In the genomic region with DNA sequence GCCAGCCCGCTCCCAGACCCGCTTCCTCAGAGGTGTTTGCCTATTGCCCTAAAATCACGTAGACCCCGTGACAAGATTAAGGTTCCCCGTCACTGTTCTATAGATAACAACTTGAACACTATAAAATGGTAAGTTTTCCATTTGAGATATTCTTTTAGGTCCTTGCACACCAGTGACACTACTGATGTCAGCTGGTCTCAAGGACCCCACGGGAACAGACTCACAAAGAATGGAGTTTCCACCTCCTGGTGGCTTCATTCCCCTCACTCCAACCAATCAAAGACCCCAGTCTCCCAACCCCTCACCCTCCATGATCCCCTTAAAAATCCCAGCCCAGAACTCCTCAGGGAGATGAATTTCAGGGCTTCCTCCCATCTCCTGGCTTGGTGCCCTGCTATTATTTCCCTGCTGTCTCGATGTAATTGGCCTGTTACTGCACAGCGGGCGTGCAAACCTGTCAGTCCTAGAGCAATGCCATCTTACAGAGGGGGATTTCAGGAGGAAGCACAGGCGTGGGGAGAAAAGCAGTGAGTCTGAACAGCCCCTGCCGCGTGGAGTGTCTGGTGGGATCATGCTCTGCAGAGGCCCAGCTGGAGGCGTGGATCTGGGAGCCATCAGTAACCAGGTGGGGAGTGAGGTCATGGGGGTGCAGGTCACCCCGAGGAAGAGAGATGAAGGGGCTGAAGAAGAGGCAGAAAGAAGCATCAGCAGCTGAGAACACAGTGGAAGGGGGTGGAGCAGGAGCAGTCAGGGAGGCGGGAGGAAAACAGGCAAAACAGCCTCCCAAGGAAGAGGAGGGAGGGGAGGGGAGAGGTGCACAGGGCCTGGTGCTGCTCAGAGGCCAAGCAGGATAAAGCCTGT, we compare ENCODE assay signal across 9 cellular contexts. TPM values are rescaled to one million over a fixed set of nuclear protein-coding genes. Genes with fewer than 3 reads are reported as not detected.
DNase-seq lines count a peak whose midpoint lies in the region; ATAC-seq and TF ChIP-seq lines count a peak whose summit lies in the region.
"Had no signal": no experiment of that assay in that cellular context is flagged by ENCODE, and none has a peak within 500 bp of the region (broad histone marks: within the 10 kb centered on the region; RNA-seq: fewer than 3 reads in every experiment).

No MANE protein-coding gene starts in this region.

- peak overlapping the region; percentile 62 for H3K27ac ChIP-seq in VCaP
- H3K27ac ChIP-seq in testis: no peak overlapping the region
- H3K27ac ChIP-seq: right lobe of liver had no signal

- H3K36me3 Mint-ChIP-seq in natural killer cell: no peaks in the 10 kb centered on the region

- TF ChIP-seq POLR2A in testis (IDR thresholded peaks at IDR 0.05): no peak

- no peaks in the 10 kb centered on the region for H3K27me3 ChIP-seq in testis
- H3K27me3 ChIP-seq: right lobe of liver had no signal

- intact Hi-C loops in natural killer cell (cut with micrococcal nuclease): loop anchor here (5.0 to 10.0 kb wide), 2 partner anchors 599 to 722 kb away; a partner anchor contains a TSS
- intact Hi-C loops in testis (cut with DNase I; ENCODE audit: low total_unique reads): no loop called here

- no peak overlapping the region for H3K4me3 ChIP-seq in testis
- H3K4me3 ChIP-seq: right lobe of liver had no signal

- H3K9me3 ChIP-seq in testis: no peaks in the 10 kb centered on the region
- H3K9me3 ChIP-seq: right lobe of liver had no signal

- H3K4me3 Mint-ChIP-seq in natural killer cell: peak overlapping the region; percentile 59

- H3K27ac Mint-ChIP-seq in natural killer cell: peak overlapping the region; percentile 92 to 96

- TF ChIP-seq CTCF in VCaP (conservative IDR thresholded peaks at IDR 0.05) (no peak), natural killer cell (IDR thresholded peaks at IDR 0.05) (no peak), testis (IDR thresholded peaks at IDR 0.05) (no peak)

- peaks cover 83 to 100% of the 10 kb centered on the region in 2 donors for H3K4me1 Mint-ChIP-seq in natural killer cell

- no peaks in the 10 kb centered on the region for H3K36me3 ChIP-seq in testis (ENCODE audit: low read depth, missing control alignments)
- H3K36me3 ChIP-seq: right lobe of liver had no signal

- peak; percentile 55 for DNase-seq in DMS 273 treated with DMSO at 0.1 percent for 48 hours (lab: John Stamatoyannopoulos, UW)
- peak; percentile 63 for DNase-seq in NCI-H128 (lab: John Stamatoyannopoulos, UW; ENCODE audit: unreplicated experiment)
- DNase-seq in natural killer cell: no peak
- no peak for DNase-seq in testis
- no peak for DNase-seq in anterior cingulate cortex (lab: John Stamatoyannopoulos, UW)
- DNase-seq: OCI-M1, right lobe of liver had no signal

- H3K27me3 Mint-ChIP-seq in natural killer cell (ENCODE audit: low read depth in 2 of 2): no peaks in the 10 kb centered on the region

- WGBS in testis, 2 donors: 66 to 72% methylated on average over 15 of the region's 15 CpGs

- H3K4me1 ChIP-seq in testis: peaks cover 22% of the 10 kb centered on the region

- ATAC-seq in natural killer cell: no peak
- ATAC-seq in GM21360 (IDR thresholded peaks at IDR 0.05; ENCODE audit: unreplicated experiment): no peak

- no peaks in the 10 kb centered on the region for H3K9me3 Mint-ChIP-seq in natural killer cell

RNA-seq across cellular contexts. Expression of a gene that starts 35.1 kb away (rescaled TPM):
- total RNA-seq in natural killer cell (100 to 1,000 TPM; 161 to 179 (median 178) TPM), testis (10 to 100 TPM; 31.7 to 39.9 TPM)
- polyA plus RNA-seq in testis (ENCODE audit: insufficient read depth, low read depth, low replicate concordance): 40.3 TPM

Comparison
In these comparisons a context has a peak if more than half of its experiments do, and no peak if none do; other contexts are left out.
1. DNase-seq: peak in DMS 273 treated with DMSO at 0.1 percent for 48 hours (single experiment) and NCI-H128 (single experiment); none in natural killer cell (single experiment), testis (single experiment) and anterior cingulate cortex (0 of 58).